8 cellular contexts compared by ENCODE assay signal in genomic region chr13:75803175-75803611, GRCh38.
DNase-seq lines count a peak whose midpoint lies in the region; ATAC-seq and TF ChIP-seq lines count a peak whose summit lies in the region.

No MANE protein-coding gene starts in this region.

- peaks cover 89% of the 10 kb centered on the region for H4K20me1 ChIP-seq in smooth muscle cell (ENCODE audit: low read depth)

- TF ChIP-seq RAD21 in Ishikawa (IDR thresholded peaks at IDR 0.05; ENCODE audit: low read depth) = no peak

- H3K9me3 ChIP-seq in CD8-positive, alpha-beta T cell (ENCODE audit: low read length) = no peaks in the 10 kb centered on the region
- H3K9me3 ChIP-seq in smooth muscle cell (replicated peaks; ENCODE audit: low read depth) (no peaks in the 10 kb centered on the region), A673 (ENCODE audit: low read depth, low read length, poor library complexity, severe bottlenecking) (no peaks in the 10 kb centered on the region)

- CTCF ChIA-PET in CD8-positive, alpha-beta T cell (lab: Charles Lee) = interaction anchor here (0.9 to 2.0 kb wide), 2 partner anchors 42 to 107 kb away, joined by 3 to 14 read pairs; no protein-coding TSS in a partner anchor
- CTCF ChIA-PET in A673 (lab: Charles Lee) = interaction anchor here (0.6 kb wide), 1 partner anchor 107 kb away, joined by 3 read pairs; no protein-coding TSS in a partner anchor

- no peak overlapping the region for H3K27ac ChIP-seq in CD8-positive, alpha-beta T cell (ENCODE audit: low read depth, low read length)
- peak overlapping the region; percentile 49 for H3K27ac ChIP-seq in smooth muscle cell (ENCODE audit: low read depth)
- H3K27ac ChIP-seq in A673 (ENCODE audit: low read depth, low read length, poor library complexity, severe bottlenecking) = no peak overlapping the region

- H3K27me3 ChIP-seq in CD8-positive, alpha-beta T cell (ENCODE audit: insufficient read depth, low read length) = no peaks in the 10 kb centered on the region
- H3K27me3 ChIP-seq in smooth muscle cell (ENCODE audit: low read depth) = no peaks in the 10 kb centered on the region
- H3K27me3 ChIP-seq in A673 (replicated peaks; ENCODE audit: insufficient read depth, low read depth, low read length, poor library complexity) = no peaks in the 10 kb centered on the region

- H3F3A ChIP-seq in smooth muscle cell (ENCODE audit: low read depth) = peaks cover 8% of the 10 kb centered on the region

- peaks cover 52% of the 10 kb centered on the region for H3K36me3 Mint-ChIP-seq in CD8-positive, alpha-beta T cell
- no peaks in the 10 kb centered on the region for H3K36me3 Mint-ChIP-seq in central memory CD8-positive, alpha-beta T cell (ENCODE audit: insufficient read depth)
- H3K36me3 Mint-ChIP-seq in nephron progenitor cell (ENCODE audit: low read depth) = no peaks in the 10 kb centered on the region

- ATAC-seq in CD8-positive, alpha-beta T cell = peak; percentile 98
- peak; percentile 74 for ATAC-seq in GM19463 (IDR thresholded peaks at IDR 0.05; ENCODE audit: unreplicated experiment)
- ATAC-seq in central memory CD8-positive, alpha-beta T cell (replicated peaks; ENCODE audit: extremely low read depth, poor library complexity, severe bottlenecking) = peak; percentile 77

- H3K4me3 Mint-ChIP-seq in CD8-positive, alpha-beta T cell = peak overlapping the region; percentile 36
- peak overlapping the region; percentile 8 for H3K4me3 Mint-ChIP-seq in central memory CD8-positive, alpha-beta T cell
- no peak overlapping the region for H3K4me3 Mint-ChIP-seq in nephron progenitor cell

- intact Hi-C loops in CD8-positive, alpha-beta T cell (cut with DNase I, micrococcal nuclease) = loop anchor here (1.0 to 5.0 kb wide), 3 partner anchors 42 to 106 kb away; no protein-coding TSS in a partner anchor
- intact Hi-C loops in A673 (cut with micrococcal nuclease; ENCODE audit: unreplicated experiment) = loop anchor here (5.0 kb wide), 1 partner anchor 106 kb away; no protein-coding TSS in a partner anchor

- H3K36me3 ChIP-seq in CD8-positive, alpha-beta T cell (ENCODE audit: insufficient read depth, low read length) = peaks cover 6% of the 10 kb centered on the region
- peaks cover 35% of the 10 kb centered on the region for H3K36me3 ChIP-seq in smooth muscle cell (ENCODE audit: low read depth)
- H3K36me3 ChIP-seq in A673 (ENCODE audit: insufficient read depth, low read length, poor library complexity, severe bottlenecking) = no peaks in the 10 kb centered on the region

- POLR2A ChIA-PET in CD8-positive, alpha-beta T cell (lab: Charles Lee) = interaction anchor here (1.1 to 1.7 kb wide), 2 partner anchors 11 to 42 kb away, joined by 4 to 21 read pairs; no protein-coding TSS in a partner anchor
- POLR2A ChIA-PET in A673 (lab: Charles Lee; ENCODE audit: low non-redundant PET) = no interaction called here

- 13% methylated on average over 1 of the region's 1 CpG for WGBS in smooth muscle cell (ENCODE audit: low lambda C conversion rate)

- no peak overlapping the region for H3K4me2 ChIP-seq in smooth muscle cell

- peak in 5 of 7 experiments; percentile 4 to 58 (median 11) for DNase-seq in CD8-positive, alpha-beta T cell
- no peak for DNase-seq in central memory CD8-positive, alpha-beta T cell (ENCODE audit: low spot score in 2 of 2)
- DNase-seq in smooth muscle cell (lab: John Stamatoyannopoulos, UW; ENCODE audit: unreplicated experiment) = no peak
- no peak for DNase-seq in nephron progenitor cell
- DNase-seq in A673 (ENCODE audit: low spot score) = no peak
- no peak for DNase-seq in GM19238 (ENCODE audit: insufficient read length, low spot score)

- BruUV-seq in A673 (replicated peaks; lab: Mats Ljungman, UMichigan) = no TSS peak

- no peak for TF ChIP-seq EP300 in Ishikawa (IDR thresholded peaks at IDR 0.05; ENCODE audit: borderline replicate concordance)

- peaks cover 34% of the 10 kb centered on the region for H3K4me1 Mint-ChIP-seq in CD8-positive, alpha-beta T cell (ENCODE audit: low read depth)
- H3K4me1 Mint-ChIP-seq in central memory CD8-positive, alpha-beta T cell = peaks cover 26% of the 10 kb centered on the region
- H3K4me1 Mint-ChIP-seq in nephron progenitor cell = peaks cover 19% of the 10 kb centered on the region

- no peaks in the 10 kb centered on the region for H3K9me3 Mint-ChIP-seq in CD8-positive, alpha-beta T cell
- H3K9me3 Mint-ChIP-seq in central memory CD8-positive, alpha-beta T cell = no peaks in the 10 kb centered on the region
- H3K9me3 Mint-ChIP-seq in nephron progenitor cell = no peaks in the 10 kb centered on the region

- no peak overlapping the region for H3K9ac ChIP-seq in smooth muscle cell (ENCODE audit: low read depth)

- no peaks in the 10 kb centered on the region for H3K79me2 ChIP-seq in smooth muscle cell (ENCODE audit: low read depth)

- H2AFZ ChIP-seq in smooth muscle cell (ENCODE audit: low read depth) = no peak overlapping the region

- H3K4me3 ChIP-seq in CD8-positive, alpha-beta T cell (ENCODE audit: low read depth, low read length) = no peak overlapping the region
- no peak overlapping the region for H3K4me3 ChIP-seq in smooth muscle cell
- no peak overlapping the region for H3K4me3 ChIP-seq in A673 (ENCODE audit: low read depth, low read length, poor library complexity, severe bottlenecking)

- peaks cover 18% of the 10 kb centered on the region for H3K4me1 ChIP-seq in CD8-positive, alpha-beta T cell (ENCODE audit: insufficient read depth, low read length)
- H3K4me1 ChIP-seq in smooth muscle cell (ENCODE audit: low read depth) (no peaks in the 10 kb centered on the region), A673 (ENCODE audit: insufficient read depth, low read length, poor library complexity, severe bottlenecking) (no peaks in the 10 kb centered on the region)

- H3K27ac Mint-ChIP-seq in CD8-positive, alpha-beta T cell = peak overlapping the region; percentile 87
- peak overlapping the region; percentile 80 for H3K27ac Mint-ChIP-seq in central memory CD8-positive, alpha-beta T cell (ENCODE audit: low read depth)
- no peak overlapping the region for H3K27ac Mint-ChIP-seq in nephron progenitor cell

- TF ChIP-seq CTCF in CD8-positive, alpha-beta T cell (IDR thresholded peaks at IDR 0.05) = no peak
- TF ChIP-seq CTCF in smooth muscle cell (IDR thresholded peaks at IDR 0.05; ENCODE audit: borderline replicate concordance, insufficient read depth, poor library complexity, severe bottlenecking) (no peak), nephron progenitor cell (IDR thresholded peaks at IDR 0.05) (no peak), A673 (conservative IDR thresholded peaks at IDR 0.05; ENCODE audit: low read depth, low read length) (no peak)

- no peaks in the 10 kb centered on the region for H3K27me3 Mint-ChIP-seq in CD8-positive, alpha-beta T cell (ENCODE audit: low read depth)
- H3K27me3 Mint-ChIP-seq in central memory CD8-positive, alpha-beta T cell = no peaks in the 10 kb centered on the region
- H3K27me3 Mint-ChIP-seq in nephron progenitor cell (ENCODE audit: low read depth, poor library complexity) = no peaks in the 10 kb centered on the region

TF ChIP-seq in Ishikawa, 13 proteins besides CTCF, POLR2A, EP300 and RAD21:
- TF ChIP-seq TCF12 (IDR thresholded peaks at IDR 0.05; ENCODE audit: low read depth) (peak; percentile 19; the same call in 1 of the 2 replicates), EGR1 (IDR thresholded peaks at IDR 0.05) (no peak)

Comparison
In these comparisons a context has a peak if more than half of its experiments do, and no peak if none do; other contexts are left out.
1. DNase-seq: peak in CD8-positive, alpha-beta T cell (5 of 7); none in central memory CD8-positive, alpha-beta T cell (0 of 2), smooth muscle cell (single experiment), nephron progenitor cell (single experiment), A673 (single experiment) and GM19238 (single experiment).
2. Peak in every context shown above with its lines, with median percentiles within 50 percentile points of each other: ATAC-seq.